18 cellular contexts compared by ENCODE assay signal in genomic region chr19:2986951-2987491, GRCh38. TPM values are rescaled to one million over a fixed set of nuclear protein-coding genes. Genes with fewer than 3 reads are reported as not detected.
A peak's percentile ranks its signal among the peaks of the same experiment; 100 is the strongest.
DNase-seq lines count a peak whose midpoint lies in the region; ATAC-seq and TF ChIP-seq lines count a peak whose summit lies in the region.
"Had no signal": no experiment of that assay in that cellular context is flagged by ENCODE, and none has a peak within 500 bp of the region (broad histone marks: within the 10 kb centered on the region; RNA-seq: fewer than 3 reads in every experiment).

No MANE protein-coding gene starts in this region.

- H3K18ac ChIP-seq in neuronal stem cell (ENCODE audit: low read length): peak overlapping the region; percentile 76

- peak overlapping the region; percentile 75 for H3K4me3 Mint-ChIP-seq in glutamatergic neuron (ENCODE audit: unreplicated experiment)
- H3K4me3 Mint-ChIP-seq: activated CD8-positive, alpha-beta T cell treated with anti-CD3 and anti-CD28 coated beads for 36 hours; CD8-positive, alpha-beta T cell; stimulated activated naive CD8-positive, alpha-beta T cell treated with anti-CD3 and anti-CD28 coated beads, Interleukin-15, amount 100 ng/mL, for 72 hours had no signal

- peak overlapping the region; percentile 50 for H3K9ac ChIP-seq in neuronal stem cell (ENCODE audit: low read depth, low read length, poor library complexity)

- H3K27me3 ChIP-seq in neuronal stem cell (ENCODE audit: control insufficient read depth in 3 of 3, insufficient read depth in 3 of 3, low read depth in 1 of 3, low read length in 3 of 3): peaks cover 2 to 24% (median 15%) of the 10 kb centered on the region in 3 experiments
- H3K27me3 ChIP-seq: esophagus muscularis mucosa, SJSA1, uterus had no signal

- TF ChIP-seq CTCF in glutamatergic neuron (IDR thresholded peaks at IDR 0.05; ENCODE audit: partially characterized antibody, unreplicated experiment): no peak

- H3K4me2 ChIP-seq in neuronal stem cell (ENCODE audit: insufficient read depth, low read length, poor library complexity, severe bottlenecking): peak overlapping the region; percentile 61

- no peaks in the 10 kb centered on the region for H3K79me1 ChIP-seq in neuronal stem cell (ENCODE audit: low read depth, low read length)

- DNase-seq in NCI-H1694 (lab: John Stamatoyannopoulos, UW) (peak; percentile 25), NCI-H1694 treated with DMSO at 0.1 percent for 48 hours (lab: John Stamatoyannopoulos, UW) (no peak), NCI-H146 (lab: John Stamatoyannopoulos, UW) (peak; percentile 68), glutamatergic neuron (peak; percentile 58), neuronal stem cell (ENCODE audit: low spot score) (no peak)
- no peak for DNase-seq in stimulated activated naive CD4-positive, alpha-beta T cell treated with Interleukin-2 at 50 U/mL for 16 hours (lab: John Stamatoyannopoulos, UW)
- DNase-seq: activated CD8-positive, alpha-beta T cell treated with anti-CD3 and anti-CD28 coated beads for 36 hours; CD8-positive, alpha-beta T cell; GF-D8; NCI-H187 treated with DMSO at 0.1 percent for 48 hours; stimulated activated naive CD8-positive, alpha-beta T cell treated with anti-CD3 and anti-CD28 coated beads, Interleukin-15, amount 100 ng/mL, for 72 hours; uterus had no signal

- no peak overlapping the region for H2BK120ac ChIP-seq in neuronal stem cell (ENCODE audit: low read depth, low read length)

- no peak overlapping the region for H3K27ac ChIP-seq in neuronal stem cell (replicated peaks; ENCODE audit: low read length)
- H3K27ac ChIP-seq: esophagus muscularis mucosa, neutrophil, SJSA1, skin epidermis, uterus had no signal

- peak overlapping the region; percentile 2 for H2BK15ac ChIP-seq in neuronal stem cell (ENCODE audit: low read length)

- H3K4me1 Mint-ChIP-seq in glutamatergic neuron (ENCODE audit: low read depth, unreplicated experiment): peaks cover 11% of the 10 kb centered on the region

- peak overlapping the region; percentile 81 for H2AFZ ChIP-seq in neuronal stem cell (ENCODE audit: low read length)

- no peaks in the 10 kb centered on the region for H3K36me3 ChIP-seq in neuronal stem cell (replicated peaks in 1 of 2; ENCODE audit: control insufficient read depth in 2 of 2, insufficient read depth in 2 of 2, low read length in 2 of 2)
- H3K36me3 ChIP-seq: esophagus muscularis mucosa, neutrophil, SJSA1, uterus had no signal

- peak overlapping the region in 1 of 2 donors; percentile 25 for H3K4me3 ChIP-seq in neuronal stem cell (ENCODE audit: low read length in 2 of 2)
- H3K4me3 ChIP-seq: esophagus muscularis mucosa, SJSA1, skin epidermis, uterus had no signal

- peaks cover 12% of the 10 kb centered on the region for H3K27me3 Mint-ChIP-seq in glutamatergic neuron (ENCODE audit: unreplicated experiment)

- ATAC-seq in HG02678 (IDR thresholded peaks at IDR 0.05; ENCODE audit: unreplicated experiment) (no peak), HG03442 (IDR thresholded peaks at IDR 0.05; ENCODE audit: unreplicated experiment) (no peak)
- ATAC-seq: activated CD8-positive, alpha-beta T cell treated with anti-CD3 and anti-CD28 coated beads for 36 hours; CD8-positive, alpha-beta T cell; stimulated activated naive CD8-positive, alpha-beta T cell treated with anti-CD3 and anti-CD28 coated beads, Interleukin-15, amount 100 ng/mL, for 72 hours had no signal

- peak overlapping the region; percentile 40 for H2BK5ac ChIP-seq in neuronal stem cell (ENCODE audit: low read length)

- H3K4me1 ChIP-seq in neuronal stem cell (ENCODE audit: control insufficient read depth in 2 of 2, insufficient read depth in 1 of 2, low read depth in 1 of 2, low read length in 2 of 2): peaks cover 25 to 39% of the 10 kb centered on the region in 2 donors

- no peak overlapping the region for H4K8ac ChIP-seq in neuronal stem cell (ENCODE audit: low read depth, low read length)

- WGBS in neuronal stem cell (ENCODE audit: extremely low coverage in 2 of 2, insufficient read length in 2 of 2, insufficient replicate concordance in 1 of 2), 2 donors: no CpG with 5 or more reads among the region's 19 CpGs

- no peaks in the 10 kb centered on the region for H3K9me3 ChIP-seq in neuronal stem cell (replicated peaks in 1 of 2; ENCODE audit: control insufficient read depth in 2 of 2, insufficient read depth in 1 of 2, low read depth in 1 of 2, low read length in 2 of 2)
- H3K9me3 ChIP-seq: esophagus muscularis mucosa, neutrophil, SJSA1, uterus had no signal

- H3K23ac ChIP-seq in neuronal stem cell (ENCODE audit: low read depth, low read length, poor library complexity): no peak overlapping the region

- no peak overlapping the region for H3K4ac ChIP-seq in neuronal stem cell (ENCODE audit: low read length)

- no peak overlapping the region for H4K91ac ChIP-seq in neuronal stem cell (ENCODE audit: low read depth, low read length, poor library complexity)

- H3K27ac Mint-ChIP-seq in glutamatergic neuron (ENCODE audit: unreplicated experiment): peak overlapping the region; percentile 33
- H3K27ac Mint-ChIP-seq: activated CD8-positive, alpha-beta T cell treated with anti-CD3 and anti-CD28 coated beads for 36 hours; CD8-positive, alpha-beta T cell; stimulated activated naive CD8-positive, alpha-beta T cell treated with anti-CD3 and anti-CD28 coated beads, Interleukin-15, amount 100 ng/mL, for 72 hours had no signal

- no peaks in the 10 kb centered on the region for H3K36me3 Mint-ChIP-seq in glutamatergic neuron (ENCODE audit: unreplicated experiment)
- H3K36me3 Mint-ChIP-seq: CD8-positive, alpha-beta T cell had no signal

- peak overlapping the region; percentile 14 for H2BK12ac ChIP-seq in neuronal stem cell (ENCODE audit: low read length)

- no peak overlapping the region for H2AK5ac ChIP-seq in neuronal stem cell (ENCODE audit: low read depth, low read length)

- H3K14ac ChIP-seq in neuronal stem cell (ENCODE audit: low read length): peak overlapping the region; percentile 57

- H3K9me3 Mint-ChIP-seq in glutamatergic neuron (ENCODE audit: unreplicated experiment): peaks cover 3% of the 10 kb centered on the region
- H3K9me3 Mint-ChIP-seq: activated CD8-positive, alpha-beta T cell treated with anti-CD3 and anti-CD28 coated beads for 36 hours; CD8-positive, alpha-beta T cell; stimulated activated naive CD8-positive, alpha-beta T cell treated with anti-CD3 and anti-CD28 coated beads, Interleukin-15, amount 100 ng/mL, for 72 hours had no signal

RNA-seq across cellular contexts. Expression of gene TLE6, which starts 9.7 kb away (rescaled TPM):
- not detected for total RNA-seq in glutamatergic neuron (ENCODE audit: unreplicated experiment)
- 0.88 TPM for polyA plus RNA-seq in neuronal stem cell (2013, experiment 1 of 2)
- polyA plus RNA-seq in neuronal stem cell (2013, experiment 2 of 2): 0.75 TPM
- total RNA-seq: CD8-positive, alpha-beta T cell had no signal

RNA-seq across cellular contexts. Expression of gene TLE2, which starts 42.1 kb away (rescaled TPM):
- not detected for total RNA-seq in glutamatergic neuron (ENCODE audit: unreplicated experiment)
- 0.36 TPM for polyA plus RNA-seq in neuronal stem cell (2013, experiment 1 of 2)
- 0.21 TPM for polyA plus RNA-seq in neuronal stem cell (2013, experiment 2 of 2)

RNA-seq across cellular contexts. Expression of gene ZNF77, which starts 42.2 kb away (rescaled TPM):
- total RNA-seq in glutamatergic neuron (ENCODE audit: unreplicated experiment): 4.8 TPM
- polyA plus RNA-seq in neuronal stem cell (2013, experiment 1 of 2): 3.4 TPM
- 3.5 TPM for polyA plus RNA-seq in neuronal stem cell (2013, experiment 2 of 2)

Comparison
In these comparisons a context has a peak if more than half of its experiments do, and no peak if none do; other contexts are left out.
1. DNase-seq: peak in NCI-H1694 (single experiment), NCI-H146 (single experiment) and glutamatergic neuron (single experiment); none in NCI-H1694 treated with DMSO at 0.1 percent for 48 hours (single experiment), neuronal stem cell (single experiment) and stimulated activated naive CD4-positive, alpha-beta T cell treated with Interleukin-2 at 50 U/mL for 16 hours (single experiment).